25 cellular contexts compared by ENCODE assay signal in the genomic region with DNA sequence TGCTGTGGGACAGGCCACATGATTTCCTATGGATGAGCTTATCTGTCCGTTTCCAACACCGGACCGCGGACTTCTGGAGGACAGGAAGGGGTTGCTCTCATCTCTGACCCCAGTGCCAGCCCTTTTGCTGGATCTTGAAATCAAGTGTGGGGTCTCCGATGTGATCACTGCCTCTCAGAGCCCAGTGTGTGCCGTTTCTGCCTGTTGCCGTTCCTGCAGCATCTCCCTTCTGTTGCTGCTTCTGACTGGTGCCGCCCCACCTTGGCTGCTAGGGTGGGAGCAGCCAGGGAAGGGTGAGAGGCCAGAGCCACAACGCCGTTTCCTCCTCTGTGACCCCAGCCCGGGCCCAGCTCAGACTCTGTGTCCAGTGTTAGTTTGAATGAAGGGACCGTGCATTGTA.
"Had no signal": no experiment of that assay in that cellular context is flagged by ENCODE, and none has a peak within 500 bp of the region (broad histone marks: within the 10 kb centered on the region; RNA-seq: fewer than 3 reads in every experiment).

No MANE protein-coding gene starts in this region.

- H3K36me3 ChIP-seq: breast epithelium, colonic mucosa, gastrocnemius medialis, right lobe of liver, stomach, thyroid gland, upper lobe of left lung, vagina had no signal

- H3K4me1 ChIP-seq: breast epithelium, colonic mucosa, gastrocnemius medialis, right lobe of liver, vagina had no signal

- H3K27ac Mint-ChIP-seq: activated CD4-positive, alpha-beta memory T cell treated with anti-CD3 and anti-CD28 coated beads for 36 hours; activated CD4-positive, alpha-beta T cell treated with anti-CD3 and anti-CD28 coated beads, Interleukin-2, amount 10 ng/mL, durations not matched to agents 24 days and 14 days; activated T-cell treated with anti-CD3 and anti-CD28 coated beads, Interleukin-2, amount 50 U/mL, for 24 hours; naive thymus-derived CD4-positive, alpha-beta T cell; stimulated activated naive B cell treated with anti-CD40 and anti-IgM and Interleukin-4, amounts not matched to agents 10 μg/mL and 1 μg/mL and 100 μg/mL, for 72 hours had no signal

- H3K4me1 Mint-ChIP-seq: activated CD4-positive, alpha-beta T cell treated with anti-CD3 and anti-CD28 coated beads, Interleukin-2, amount 10 ng/mL, durations not matched to agents 24 days and 14 days; central memory CD8-positive, alpha-beta T cell; naive thymus-derived CD4-positive, alpha-beta T cell; stimulated activated naive B cell treated with anti-CD40 and anti-IgM and Interleukin-4, amounts not matched to agents 10 μg/mL and 1 μg/mL and 100 μg/mL, for 72 hours had no signal

- FAIRE-seq: small intestine had no signal

- H3K9me3 Mint-ChIP-seq: activated CD4-positive, alpha-beta memory T cell treated with anti-CD3 and anti-CD28 coated beads for 36 hours; activated CD4-positive, alpha-beta T cell treated with anti-CD3 and anti-CD28 coated beads, Interleukin-2, amount 10 ng/mL, durations not matched to agents 24 days and 14 days; activated naive CD4-positive, alpha-beta T cell treated with anti-CD3 and anti-CD28 coated beads, Interleukin-2, amount 50 U/mL, for 72 hours; activated T-cell treated with anti-CD3 and anti-CD28 coated beads, Interleukin-2, amount 50 U/mL, for 24 hours; central memory CD8-positive, alpha-beta T cell; naive thymus-derived CD4-positive, alpha-beta T cell; neural crest cell; stimulated activated naive B cell treated with anti-CD40 and anti-IgM and Interleukin-4, amounts not matched to agents 10 μg/mL and 1 μg/mL and 100 μg/mL, for 72 hours had no signal

- ATAC-seq: activated naive CD4-positive, alpha-beta T cell treated with anti-CD3 and anti-CD28 coated beads, Interleukin-2, amount 50 U/mL, for 72 hours; gastrocnemius medialis; naive thymus-derived CD4-positive, alpha-beta T cell; stimulated activated naive B cell treated with anti-CD40 and anti-IgM and Interleukin-4, amounts not matched to agents 10 μg/mL and 1 μg/mL and 100 μg/mL, for 72 hours had no signal

- DNase-seq: activated CD4-positive, alpha-beta memory T cell treated with anti-CD3 and anti-CD28 coated beads for 36 hours; activated CD4-positive, alpha-beta T cell treated with anti-CD3 and anti-CD28 coated beads, Interleukin-2, amount 10 ng/mL, durations not matched to agents 24 days and 14 days; activated CD4-positive, CD25-positive, alpha-beta regulatory T cell treated with anti-CD3 and anti-CD28 coated beads, Interleukin-2, amount 50 U/mL, for 72 hours; activated CD8-positive, alpha-beta memory T cell treated with anti-CD3 and anti-CD28 coated beads, Interleukin-2, amount 50 U/mL, for 48 hours; activated T-cell treated with anti-CD3 and anti-CD28 coated beads, Interleukin-2, amount 50 U/mL, for 24 hours; colonic mucosa; effector CD8-positive, alpha-beta T cell; erythroblast; gastrocnemius medialis; hippocampal formation; midbrain; naive thymus-derived CD4-positive, alpha-beta T cell; small intestine; stimulated activated CD4-positive, alpha-beta T cell treated with anti-CD3 and anti-CD28 coated beads, Interleukin-1b, Interleukin-23, amount 100 ng/mL, for 48 hours; stimulated activated naive B cell treated with anti-CD40 and anti-IgM and Interleukin-4, amounts not matched to agents 10 μg/mL and 1 μg/mL and 100 μg/mL, for 72 hours; stomach; T-helper 9 cell; thyroid gland had no signal

- H3K36me3 Mint-ChIP-seq: activated CD4-positive, alpha-beta memory T cell treated with anti-CD3 and anti-CD28 coated beads for 36 hours; activated naive CD4-positive, alpha-beta T cell treated with anti-CD3 and anti-CD28 coated beads, Interleukin-2, amount 50 U/mL, for 72 hours; naive thymus-derived CD4-positive, alpha-beta T cell; stimulated activated naive B cell treated with anti-CD40 and anti-IgM and Interleukin-4, amounts not matched to agents 10 μg/mL and 1 μg/mL and 100 μg/mL, for 72 hours had no signal

- H3K27ac ChIP-seq: breast epithelium, colonic mucosa, gastrocnemius medialis, right lobe of liver, stomach, thyroid gland, upper lobe of left lung, vagina had no signal

- H3K4me3 Mint-ChIP-seq: activated CD4-positive, alpha-beta memory T cell treated with anti-CD3 and anti-CD28 coated beads for 36 hours; activated CD4-positive, alpha-beta T cell treated with anti-CD3 and anti-CD28 coated beads, Interleukin-2, amount 10 ng/mL, durations not matched to agents 24 days and 14 days; activated T-cell treated with anti-CD3 and anti-CD28 coated beads, Interleukin-2, amount 50 U/mL, for 24 hours; central memory CD8-positive, alpha-beta T cell; naive thymus-derived CD4-positive, alpha-beta T cell; neural crest cell; stimulated activated naive B cell treated with anti-CD40 and anti-IgM and Interleukin-4, amounts not matched to agents 10 μg/mL and 1 μg/mL and 100 μg/mL, for 72 hours had no signal

- H3K4me3 ChIP-seq: breast epithelium, colonic mucosa, gastrocnemius medialis, right lobe of liver, stomach, thyroid gland, upper lobe of left lung, vagina had no signal

- H3K9me3 ChIP-seq: breast epithelium, colonic mucosa, gastrocnemius medialis, right lobe of liver, stomach, thyroid gland, upper lobe of left lung, vagina had no signal

- H3K27me3 ChIP-seq: thyroid gland, vagina had no signal
